9 cellular contexts compared by ENCODE assay signal in genomic region chr7:143205560-143206293, GRCh38. TPM values are rescaled to one million over a fixed set of nuclear protein-coding genes. Genes with fewer than 3 reads are reported as not detected.
A peak's percentile ranks its signal among the peaks of the same experiment; 100 is the strongest.
DNase-seq lines count a peak whose midpoint lies in the region; ATAC-seq, FAIRE-seq and TF ChIP-seq lines count a peak whose summit lies in the region.
"Had no signal": no experiment of that assay in that cellular context is flagged by ENCODE, and none has a peak within 500 bp of the region (broad histone marks: within the 10 kb centered on the region; RNA-seq: fewer than 3 reads in every experiment).

No MANE protein-coding gene starts in this region.

- no peak for FAIRE-seq in H1 (lab: Jason Lieb, UNC)
- FAIRE-seq: endothelial cell of umbilical vein had no signal

- TF ChIP-seq POLR2A in H1 (IDR thresholded peaks at IDR 0.05; ENCODE audit: control extremely low read depth in 1 of 2, low read depth in 2 of 2, low read length in 2 of 2) = no peak

- no peaks in the 10 kb centered on the region for H3K79me1 ChIP-seq in H1 (ENCODE audit: low read depth, low read length)

- H3K79me2 ChIP-seq in H1 (ENCODE audit: control insufficient read depth in 1 of 2, insufficient read depth in 2 of 2, low read length in 2 of 2) = no peaks in the 10 kb centered on the region

- H2AFZ ChIP-seq in H1 (ENCODE audit: low read length) = peak overlapping the region; percentile 65; the same call in 1 of the 2 replicates

- no peak overlapping the region for H2BK5ac ChIP-seq in H1 (ENCODE audit: low read depth, low read length)

- ATAC-seq in GM18517 (IDR thresholded peaks at IDR 0.05; ENCODE audit: unreplicated experiment) = peak; percentile 80
- ATAC-seq in GM21737 (IDR thresholded peaks at IDR 0.05; ENCODE audit: unreplicated experiment) = peak; percentile 86
- ATAC-seq: Panc1 had no signal

- DNase-seq in M059J (ENCODE audit: low read depth) (peak; percentile 40), H1 (ENCODE audit: low read depth in 1 of 2, low spot score in 2 of 2) (no peak), DMS79 (lab: John Stamatoyannopoulos, UW) (no peak), AG08396 (ENCODE audit: low spot score) (no peak), mesothelial cell of epicardium (ENCODE audit: low spot score in 2 of 2, unreplicated experiment in 2 of 2) (no peak)

- H3K4me1 Mint-ChIP-seq in mesothelial cell of epicardium = peaks cover 8% of the 10 kb centered on the region

- H3K9ac ChIP-seq in H1 (replicated peaks in 1 of 4; ENCODE audit: extremely low read depth in 1 of 4, low read depth in 3 of 4, low read length in 3 of 4) = no peak overlapping the region

- no peak overlapping the region for H4K8ac ChIP-seq in H1 (ENCODE audit: extremely low read depth, insufficient read depth, low read length)

- H3K27ac ChIP-seq in H1 (ENCODE audit: low read depth, low read length) = no peak overlapping the region

- no peak overlapping the region for H3K18ac ChIP-seq in H1 (ENCODE audit: extremely low read depth, low read length)

- WGBS in H1 (ENCODE audit: extremely low coverage in 1 of 2, insufficient coverage in 1 of 2, insufficient read length in 1 of 2, insufficient replicate concordance in 2 of 2, low coverage in 1 of 2, low lambda C conversion rate in 2 of 2, missing lambda C conversion rate in 1 of 2), 2 experiments = 93% methylated on average over 13 of the region's 13 CpGs; no CpG with 5 or more reads in 1 of the 2 experiments

- no peak overlapping the region for H3K23ac ChIP-seq in H1 (ENCODE audit: insufficient read length)

- no peak overlapping the region for H3K4ac ChIP-seq in H1 (replicated peaks; ENCODE audit: insufficient read length, low read depth, low read length)

- H3K27ac Mint-ChIP-seq in mesothelial cell of epicardium = no peak overlapping the region

- CTCF ChIA-PET in H1 (lab: Charles Lee; ENCODE audit: partially characterized antibody) = interaction anchor here (1.0 kb wide), 1 partner anchor 203 kb away, joined by 3 read pairs; no protein-coding TSS in a partner anchor

- no peak overlapping the region for H4K5ac ChIP-seq in H1 (ENCODE audit: insufficient read length, low read depth, low read length)

- no peak overlapping the region for H3K56ac ChIP-seq in H1 (replicated peaks; ENCODE audit: insufficient read length, low read depth, low read length)

- H2BK12ac ChIP-seq in H1 (ENCODE audit: low read depth, low read length) = no peak overlapping the region

- no peaks in the 10 kb centered on the region for H3K27me3 Mint-ChIP-seq in mesothelial cell of epicardium (ENCODE audit: low read depth)

- H2AK5ac ChIP-seq in H1 (ENCODE audit: low read depth, low read length) = no peak overlapping the region

- POLR2A ChIA-PET in H1 (lab: Charles Lee; ENCODE audit: partially characterized antibody) = no interaction called here

- H3K4me2 ChIP-seq in H1 (ENCODE audit: insufficient read depth in 1 of 2, low read depth in 2 of 2, low read length in 2 of 2) = no peak overlapping the region

- H4K91ac ChIP-seq in H1 (replicated peaks; ENCODE audit: insufficient read length, low read length) = no peak overlapping the region

- 0 out of 7 replicates have a peak, but pooled peaks cover 0 to 3% (median 0%) of the 10 kb centered on the region in 4 experiments for H3K4me1 ChIP-seq in H1 (replicated peaks in 1 of 4; ENCODE audit: control insufficient read depth in 3 of 4, insufficient read depth in 4 of 4, low read length in 3 of 4)

- H3K27me3 ChIP-seq in H1 (replicated peaks in 1 of 4; ENCODE audit: control insufficient read depth in 3 of 4, extremely low read depth in 1 of 4, insufficient read depth in 3 of 4, low read length in 3 of 4) = no peaks in the 10 kb centered on the region

- no peaks in the 10 kb centered on the region for H3K9me3 ChIP-seq in H1 (ENCODE audit: insufficient read depth in 2 of 2, low read depth in 1 of 2, low read length in 1 of 2)

- H2BK15ac ChIP-seq in H1 (ENCODE audit: low read length) = no peak overlapping the region

- no peaks in the 10 kb centered on the region for H3K9me3 Mint-ChIP-seq in mesothelial cell of epicardium

- H3K23me2 ChIP-seq in H1 (ENCODE audit: low read depth, low read length) = no peaks in the 10 kb centered on the region

- TF ChIP-seq CTCF in H1 (IDR thresholded peaks at IDR 0.05; ENCODE audit: control extremely low read depth in 1 of 3, insufficient read depth in 1 of 3, low read depth in 1 of 3, low read length in 3 of 3) = no peak
- TF ChIP-seq CTCF in mesothelial cell of epicardium (IDR thresholded peaks at IDR 0.05; ENCODE audit: unreplicated experiment) = no peak

- H3K4me3 Mint-ChIP-seq in mesothelial cell of epicardium = no peak overlapping the region

- TF ChIP-seq EP300 in H1 (IDR thresholded peaks at IDR 0.05; ENCODE audit: borderline replicate concordance in 1 of 2, low read depth in 2 of 2, low read length in 2 of 2) = no peak

- no peaks in the 10 kb centered on the region for H3K36me3 Mint-ChIP-seq in mesothelial cell of epicardium

- no peak overlapping the region for H2BK120ac ChIP-seq in H1 (replicated peaks; ENCODE audit: low read depth, low read length)

- H4K20me1 ChIP-seq in H1 (replicated peaks in 1 of 2; ENCODE audit: control insufficient read depth in 1 of 2, insufficient read depth in 2 of 2, low read length in 2 of 2) = no peaks in the 10 kb centered on the region

- H3K14ac ChIP-seq in H1 (ENCODE audit: insufficient read length) = no peak overlapping the region

- H3K36me3 ChIP-seq in H1 (ENCODE audit: control insufficient read depth in 2 of 4, insufficient read depth in 4 of 4, low read length in 3 of 4) = no peaks in the 10 kb centered on the region

- H2BK20ac ChIP-seq in H1 (ENCODE audit: low read length) = no peak overlapping the region

- no peak overlapping the region for H3K4me3 ChIP-seq in H1 (ENCODE audit: extremely low read depth in 1 of 4, insufficient read depth in 2 of 4, low read depth in 3 of 4, low read length in 4 of 4)

- no peak for TF ChIP-seq RAD21 in H1 (IDR thresholded peaks at IDR 0.05 in 1 of 2, conservative IDR thresholded peaks at IDR 0.05 in 1 of 2; ENCODE audit: low read depth in 2 of 2, low read length in 2 of 2)

TF ChIP-seq in H1, 55 proteins besides CTCF, POLR2A, EP300 and RAD21 (continues in another document):
- no peak for TF ChIP-seq CBX8 (IDR thresholded peaks at IDR 0.05; ENCODE audit: borderline replicate concordance, low read depth, low read length)
- TF ChIP-seq SIRT6 (IDR thresholded peaks at IDR 0.05; ENCODE audit: low read length) = no peak
- no peak for TF ChIP-seq ASH2L (IDR thresholded peaks at IDR 0.05; ENCODE audit: low read length)
- no peak for TF ChIP-seq SP4 (IDR thresholded peaks at IDR 0.05; ENCODE audit: low read length)
- no peak for TF ChIP-seq ATF2 (IDR thresholded peaks at IDR 0.05; ENCODE audit: low read length)
- no peak for TF ChIP-seq GABPA (IDR thresholded peaks at IDR 0.05; ENCODE audit: borderline replicate concordance, insufficient read depth, low read length)

RNA-seq across cellular contexts. Expression of gene TAS2R40, which starts 16.1 kb away (rescaled TPM):
- not detected in 2 replicates for total RNA-seq in M059J (2014; rRNA removed; shearing (Covaris generic))
- total RNA-seq in H1 (2021; fragmentation: NEBNext Ultra II Directional; extraction: Animal tissue kit (Norgen Biotek cat#: 25700)) = not detected in 2 replicates
- not detected in 2 replicates for polyA plus RNA-seq in H1 (2011; rRNA removed)
- polyA plus RNA-seq in H1 (2011; cell fraction: cytosol; rRNA removed) = not detected
- not detected for polyA plus RNA-seq in H1 (2011; cell fraction: nucleus; rRNA removed)
- not detected in 4 replicates for polyA plus RNA-seq in H1 (2012, experiment 1 of 2)
- not detected for polyA plus RNA-seq in H1 (2012, experiment 2 of 2)
- polyA plus RNA-seq in H1 (2013, experiment 1 of 2) = not detected
- not detected for polyA plus RNA-seq in H1 (2013, experiment 2 of 2)
- polyA minus RNA-seq in H1 (2011; rRNA and poly(A)+ RNA removed) = not detected in 2 replicates
- not detected for polyA minus RNA-seq in H1 (2011; cell fraction: cytosol; rRNA and poly(A)+ RNA removed)
- not detected for polyA minus RNA-seq in H1 (2011; cell fraction: nucleus; rRNA and poly(A)+ RNA removed)
- not detected in 3 replicates for total RNA-seq in mesothelial cell of epicardium
- total RNA-seq: endothelial cell of umbilical vein had no signal
- polyA plus RNA-seq: endothelial cell of umbilical vein had no signal

RNA-seq across cellular contexts. Expression of gene TAS2R39, which starts 22.5 kb away (rescaled TPM):
- total RNA-seq in M059J (2014; rRNA removed; shearing (Covaris generic)) = not detected in 2 replicates
- not detected in 2 replicates for total RNA-seq in H1 (2021; fragmentation: NEBNext Ultra II Directional; extraction: Animal tissue kit (Norgen Biotek cat#: 25700))
- polyA plus RNA-seq in H1 (2011; rRNA removed) = not detected in 2 replicates
- not detected for polyA plus RNA-seq in H1 (2011; cell fraction: cytosol; rRNA removed)
- not detected for polyA plus RNA-seq in H1 (2011; cell fraction: nucleus; rRNA removed)
- polyA plus RNA-seq in H1 (2012, experiment 1 of 2) = not detected in 4 replicates
- not detected for polyA plus RNA-seq in H1 (2012, experiment 2 of 2)
- not detected for polyA plus RNA-seq in H1 (2013, experiment 1 of 2)
- not detected for polyA plus RNA-seq in H1 (2013, experiment 2 of 2)
- polyA minus RNA-seq in H1 (2011; rRNA and poly(A)+ RNA removed) = not detected in 2 replicates
- not detected for polyA minus RNA-seq in H1 (2011; cell fraction: cytosol; rRNA and poly(A)+ RNA removed)
- not detected for polyA minus RNA-seq in H1 (2011; cell fraction: nucleus; rRNA and poly(A)+ RNA removed)
- not detected in 3 replicates for total RNA-seq in mesothelial cell of epicardium
- total RNA-seq: endothelial cell of umbilical vein had no signal
- polyA plus RNA-seq: endothelial cell of umbilical vein had no signal

RNA-seq across cellular contexts. Expression of gene GSTK1, which starts 57.5 kb away (rescaled TPM):
- 127 and 133 TPM in 2 replicates for total RNA-seq in M059J (2014; rRNA removed; shearing (Covaris generic))
- total RNA-seq in H1 (2021; fragmentation: NEBNext Ultra II Directional; extraction: Animal tissue kit (Norgen Biotek cat#: 25700)) = 25.5 and 26.2 TPM in 2 replicates
- polyA plus RNA-seq in H1 (2011; rRNA removed) = 32.5 and 34.0 TPM in 2 replicates
- polyA plus RNA-seq in H1 (2011; cell fraction: cytosol; rRNA removed) = 38.9 TPM
- polyA plus RNA-seq in H1 (2011; cell fraction: nucleus; rRNA removed) = 40.8 TPM
- 36.7 to 40.2 TPM (median 38.8 TPM) in 4 replicates for polyA plus RNA-seq in H1 (2012, experiment 1 of 2)
- polyA plus RNA-seq in H1 (2012, experiment 2 of 2) = 31.1 TPM
- 38.8 TPM for polyA plus RNA-seq in H1 (2013, experiment 1 of 2)
- polyA plus RNA-seq in H1 (2013, experiment 2 of 2) = 40.7 TPM
- 16.3 and 19.2 TPM in 2 replicates for polyA minus RNA-seq in H1 (2011; rRNA and poly(A)+ RNA removed)
- polyA minus RNA-seq in H1 (2011; cell fraction: cytosol; rRNA and poly(A)+ RNA removed) = 17.8 TPM
- polyA minus RNA-seq in H1 (2011; cell fraction: nucleus; rRNA and poly(A)+ RNA removed) = 13.6 TPM
- 86.7 to 98.8 TPM (median 92.8 TPM) in 3 replicates for total RNA-seq in mesothelial cell of epicardium
